ENCODE assay signal across 10 cellular contexts in genomic region chr21:41207401-41208388, GRCh38. TPM values are rescaled to one million over a fixed set of nuclear protein-coding genes. Genes with fewer than 3 reads are reported as not detected.
A peak's percentile ranks its signal among the peaks of the same experiment; 100 is the strongest.
DNase-seq lines count a peak whose midpoint lies in the region; ATAC-seq and TF ChIP-seq lines count a peak whose summit lies in the region.
"Had no signal": no experiment of that assay in that cellular context is flagged by ENCODE, and none has a peak within 500 bp of the region (broad histone marks: within the 10 kb centered on the region; RNA-seq: fewer than 3 reads in every experiment).

No MANE protein-coding gene starts in this region.

- no peak overlapping the region for H3K4me3 Mint-ChIP-seq in stimulated activated naive B cell treated with anti-CD40 and anti-IgM and Interleukin-4, amounts not matched to agents 10 μg/mL and 1 μg/mL and 100 μg/mL, for 72 hours
- H3K4me3 Mint-ChIP-seq: brain had no signal

- H3K9me3 ChIP-seq in breast epithelium (no peaks in the 10 kb centered on the region), thoracic aorta (no peaks in the 10 kb centered on the region)

- H3K27me3 Mint-ChIP-seq in stimulated activated naive B cell treated with anti-CD40 and anti-IgM and Interleukin-4, amounts not matched to agents 10 μg/mL and 1 μg/mL and 100 μg/mL, for 72 hours: peaks cover 14 to 23% of the 10 kb centered on the region in 2 donors

- peak overlapping the region in 2 of 3 donors; percentile 16 to 43 for H3K4me3 ChIP-seq in breast epithelium
- peak overlapping the region; percentile 52 for H3K4me3 ChIP-seq in thoracic aorta

- H3K4me1 ChIP-seq in breast epithelium: peaks cover 0 to 2% of the 10 kb centered on the region in 2 donors
- H3K4me1 ChIP-seq in thoracic aorta (ENCODE audit: control insufficient read depth in 1 of 2, low read depth in 2 of 2): peaks cover 13 to 37% of the 10 kb centered on the region in 2 donors

- no peak for TF ChIP-seq CTCF in breast epithelium (IDR thresholded peaks at IDR 0.05)
- TF ChIP-seq CTCF in thoracic aorta (IDR thresholded peaks at IDR 0.05): no peak

- peak; percentile 88 for ATAC-seq in thoracic aorta (ENCODE audit: insufficient number of reproducible peaks, low FRiP score, low read depth)
- no peak for ATAC-seq in stimulated activated naive B cell treated with anti-CD40 and anti-IgM and Interleukin-4, amounts not matched to agents 10 μg/mL and 1 μg/mL and 100 μg/mL, for 72 hours (replicated peaks)
- ATAC-seq in HG02571 (IDR thresholded peaks at IDR 0.05; ENCODE audit: unreplicated experiment): no peak

- no peak for TF ChIP-seq POLR2A in breast epithelium (IDR thresholded peaks at IDR 0.05)

- H3K27ac ChIP-seq in breast epithelium (peak overlapping the region; percentile 74 to 80), thoracic aorta (peak overlapping the region; percentile 67 to 69)

- intact Hi-C loops in breast epithelium (cut with DNase I; ENCODE audit: low total_unique reads): loop anchor here (10.0 kb wide), 1 partner anchor 1367 kb away; no protein-coding TSS in a partner anchor

- H3K4me1 Mint-ChIP-seq in stimulated activated naive B cell treated with anti-CD40 and anti-IgM and Interleukin-4, amounts not matched to agents 10 μg/mL and 1 μg/mL and 100 μg/mL, for 72 hours: peaks cover 0 to 2% of the 10 kb centered on the region in 2 donors

- H3K27me3 ChIP-seq in breast epithelium (no peaks in the 10 kb centered on the region), thoracic aorta (replicated peaks; ENCODE audit: insufficient read depth) (no peaks in the 10 kb centered on the region)

- no peak overlapping the region for H3K27ac Mint-ChIP-seq in stimulated activated naive B cell treated with anti-CD40 and anti-IgM and Interleukin-4, amounts not matched to agents 10 μg/mL and 1 μg/mL and 100 μg/mL, for 72 hours

- peaks cover 0 to 4% of the 10 kb centered on the region in 2 donors for H3K9me3 Mint-ChIP-seq in stimulated activated naive B cell treated with anti-CD40 and anti-IgM and Interleukin-4, amounts not matched to agents 10 μg/mL and 1 μg/mL and 100 μg/mL, for 72 hours

- H3K36me3 ChIP-seq in breast epithelium (no peaks in the 10 kb centered on the region), thoracic aorta (no peaks in the 10 kb centered on the region)

- peak; percentile 11 for DNase-seq in NCI-H510A treated with DMSO at 0.1 percent for 48 hours (lab: John Stamatoyannopoulos, UW)
- no peak for DNase-seq in NCI-H510A (lab: John Stamatoyannopoulos, UW)
- peak in 1 of 2 donors; percentile 70 for DNase-seq in breast epithelium (ENCODE audit: low spot score in 2 of 2)
- DNase-seq in left kidney (ENCODE audit: low read depth, low spot score): peak; percentile 47
- DNase-seq in thoracic aorta (ENCODE audit: low spot score): peak; percentile 50
- no peak for DNase-seq in stimulated activated naive B cell treated with anti-CD40 and anti-IgM and Interleukin-4, amounts not matched to agents 10 μg/mL and 1 μg/mL and 100 μg/mL, for 72 hours
- DNase-seq in 8988T: no peak
- DNase-seq: ACHN had no signal

- peaks cover 3 to 6% of the 10 kb centered on the region in 2 donors for H3K36me3 Mint-ChIP-seq in stimulated activated naive B cell treated with anti-CD40 and anti-IgM and Interleukin-4, amounts not matched to agents 10 μg/mL and 1 μg/mL and 100 μg/mL, for 72 hours
- H3K36me3 Mint-ChIP-seq: brain had no signal

RNA-seq across cellular contexts. Expression of gene BACE2, which starts 39.7 kb away (rescaled TPM):
- total RNA-seq in breast epithelium: 10 to 100 TPM; 26.9 to 94.4 (median 67.5) TPM
- total RNA-seq in thoracic aorta: 100 to 1,000 TPM in 1 of 2 donors, 10 to 100 TPM in 1; 71.9 to 129 TPM

Comparison
In these comparisons a context has a peak if more than half of its experiments do, and no peak if none do; other contexts are left out.
1. DNase-seq: peak in NCI-H510A treated with DMSO at 0.1 percent for 48 hours (single experiment), left kidney (single experiment) and thoracic aorta (single experiment); none in NCI-H510A (single experiment), stimulated activated naive B cell treated with anti-CD40 and anti-IgM and Interleukin-4, amounts not matched to agents 10 μg/mL and 1 μg/mL and 100 μg/mL, for 72 hours (single experiment) and 8988T (single experiment).